ENCODE assay signal across 9 cellular contexts in genomic region chrX:18873189-18873791, GRCh38.
A peak's percentile ranks its signal among the peaks of the same experiment; 100 is the strongest.
DNase-seq lines count a peak whose midpoint lies in the region; ATAC-seq and TF ChIP-seq lines count a peak whose summit lies in the region.
"Had no signal": no experiment of that assay in that cellular context is flagged by ENCODE, and none has a peak within 500 bp of the region (broad histone marks: within the 10 kb centered on the region; RNA-seq: fewer than 3 reads in every experiment).

No MANE protein-coding gene starts in this region.

- 27 to 71% (median 48%) methylated on average over 5 to 27 of the region's 27 CpGs for WGBS in adrenal gland, 4 donors

- peak; percentile 10 for DNase-seq in stimulated activated CD4-positive, alpha-beta T cell treated with anti-CD3 and anti-CD28 coated beads, Interleukin-4, amount 100 ng/mL, for 1 hour
- no peak for DNase-seq in stimulated activated CD4-positive, alpha-beta T cell treated with anti-CD3 and anti-CD28 coated beads, Interleukin-12 subunit alpha, Interleukin-12 subunit beta, amount 100 ng/mL, for 4 hours
- DNase-seq in adrenal gland (peak in 6 of 7 donors; percentile 37 to 77 (median 49)), right atrium auricular region (ENCODE audit: low spot score) (no peak), COR-L47 (lab: John Stamatoyannopoulos, UW) (no peak), NCI-H774 (lab: John Stamatoyannopoulos, UW) (no peak)
- DNase-seq: DND-41 had no signal

- intact Hi-C loops in adrenal gland (cut with DNase I) = no loop called here

- H3K4me3 ChIP-seq in adrenal gland = peak overlapping the region in 1 of 4 donors; percentile 9
- peak overlapping the region in 1 of 2 donors; percentile 17 for H3K4me3 ChIP-seq in right atrium auricular region

- H3K27me3 ChIP-seq in adrenal gland (no peaks in the 10 kb centered on the region), right atrium auricular region (no peaks in the 10 kb centered on the region)

- no peak for TF ChIP-seq CTCF in adrenal gland (IDR thresholded peaks at IDR 0.05)
- TF ChIP-seq CTCF in right atrium auricular region (IDR thresholded peaks at IDR 0.05) = no peak

- H3K36me3 ChIP-seq in adrenal gland (replicated peaks in 1 of 2) = no peaks in the 10 kb centered on the region
- no peaks in the 10 kb centered on the region for H3K36me3 ChIP-seq in right atrium auricular region

- ATAC-seq in HG03457 (IDR thresholded peaks at IDR 0.05; ENCODE audit: unreplicated experiment) (no peak), HG03442 (IDR thresholded peaks at IDR 0.05; ENCODE audit: unreplicated experiment) (no peak)

- no peaks in the 10 kb centered on the region for H3K9me3 ChIP-seq in adrenal gland (replicated peaks in 1 of 3)
- no peaks in the 10 kb centered on the region for H3K9me3 ChIP-seq in right atrium auricular region

- H3K4me1 ChIP-seq in adrenal gland (replicated peaks in 1 of 2) (peaks cover 8 to 17% of the 10 kb centered on the region in 2 donors), right atrium auricular region (peaks cover 0 to 27% of the 10 kb centered on the region in 2 donors)

- TF ChIP-seq POLR2A in adrenal gland (IDR thresholded peaks at IDR 0.05) = no peak

- H3K27ac ChIP-seq in adrenal gland (peak overlapping the region in 4 of 5 donors; percentile 32 to 77 (median 70)), right atrium auricular region (peak overlapping the region; percentile 76 to 83)

Comparison
In these comparisons a context has a peak if more than half of its experiments do, and no peak if none do; other contexts are left out.
1. DNase-seq: peak in stimulated activated CD4-positive, alpha-beta T cell treated with anti-CD3 and anti-CD28 coated beads, Interleukin-4, amount 100 ng/mL, for 1 hour (single experiment) and adrenal gland (6 of 7); none in stimulated activated CD4-positive, alpha-beta T cell treated with anti-CD3 and anti-CD28 coated beads, Interleukin-12 subunit alpha, Interleukin-12 subunit beta, amount 100 ng/mL, for 4 hours (single experiment), right atrium auricular region (single experiment), COR-L47 (single experiment) and NCI-H774 (single experiment).